In genomic region chr17:59565171-59565958, GRCh38 we compare ENCODE assay signal across 8 cellular contexts. TPM values are rescaled to one million over a fixed set of nuclear protein-coding genes. Genes with fewer than 3 reads are reported as not detected.
DNase-seq lines count a peak whose midpoint lies in the region; ATAC-seq and TF ChIP-seq lines count a peak whose summit lies in the region.

A gene with protein sequence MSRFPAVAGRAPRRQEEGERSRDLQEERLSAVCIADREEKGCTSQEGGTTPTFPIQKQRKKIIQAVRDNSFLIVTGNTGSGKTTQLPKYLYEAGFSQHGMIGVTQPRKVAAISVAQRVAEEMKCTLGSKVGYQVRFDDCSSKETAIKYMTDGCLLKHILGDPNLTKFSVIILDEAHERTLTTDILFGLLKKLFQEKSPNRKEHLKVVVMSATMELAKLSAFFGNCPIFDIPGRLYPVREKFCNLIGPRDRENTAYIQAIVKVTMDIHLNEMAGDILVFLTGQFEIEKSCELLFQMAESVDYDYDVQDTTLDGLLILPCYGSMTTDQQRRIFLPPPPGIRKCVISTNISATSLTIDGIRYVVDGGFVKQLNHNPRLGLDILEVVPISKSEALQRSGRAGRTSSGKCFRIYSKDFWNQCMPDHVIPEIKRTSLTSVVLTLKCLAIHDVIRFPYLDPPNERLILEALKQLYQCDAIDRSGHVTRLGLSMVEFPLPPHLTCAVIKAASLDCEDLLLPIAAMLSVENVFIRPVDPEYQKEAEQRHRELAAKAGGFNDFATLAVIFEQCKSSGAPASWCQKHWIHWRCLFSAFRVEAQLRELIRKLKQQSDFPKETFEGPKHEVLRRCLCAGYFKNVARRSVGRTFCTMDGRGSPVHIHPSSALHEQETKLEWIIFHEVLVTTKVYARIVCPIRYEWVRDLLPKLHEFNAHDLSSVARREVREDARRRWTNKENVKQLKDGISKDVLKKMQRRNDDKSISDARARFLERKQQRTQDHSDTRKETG (plus strand): TSS chr17:59565610. CDS start chr17:59565672, 62 bp downstream.

- peaks cover 0 to 1% (median 0%) of the 10 kb centered on the region in 4 donors for H3K36me3 ChIP-seq in upper lobe of left lung

- TF ChIP-seq EP300 in upper lobe of left lung (IDR thresholded peaks at IDR 0.05): peak in 2 of 4 donors; percentile 24 to 78

- TF ChIP-seq POLR2A in upper lobe of left lung (IDR thresholded peaks at IDR 0.05): peak in 2 of 4 donors; percentile 69 to 72

- no peak for TF ChIP-seq CTCF in GM12864 (IDR thresholded peaks at IDR 0.05; ENCODE audit: low read depth, low read length, missing control alignments)
- TF ChIP-seq CTCF in upper lobe of left lung (IDR thresholded peaks at IDR 0.05): no peak

- peak within 1 kb of the TSS; percentile 73 to 93 (median 84) for H3K27ac ChIP-seq in upper lobe of left lung

- no peaks in the 10 kb centered on the region for H3K27me3 ChIP-seq in upper lobe of left lung

- H3K4me3 ChIP-seq in GM12864 (ENCODE audit: low read depth, low read length): peak within 1 kb of the TSS; percentile 76
- H3K4me3 ChIP-seq in upper lobe of left lung: peak within 1 kb of the TSS; percentile 77 to 99 (median 88)

- ATAC-seq in HG02840 (IDR thresholded peaks at IDR 0.05; ENCODE audit: low FRiP score, unreplicated experiment) (peak; percentile 86), left cardiac atrium (peak; percentile 99), upper lobe of left lung (ENCODE audit: low FRiP score in 2 of 2) (peak; percentile 97 to 99)

- WGBS in upper lobe of left lung, 2 donors: 11 to 31% methylated on average over 21 to 62 of the region's 62 CpGs

- H3K4me1 ChIP-seq in upper lobe of left lung: peaks cover 6 to 14% (median 12%) of the 10 kb centered on the region in 4 donors

- intact Hi-C loops in T-helper 1 cell treated with Interleukin-12 subunit alpha and Interleukin-12 subunit beta and Interleukin-4 antibody, amounts not matched to agents 30 ng/mL and 1 ng/mL, for 36 hours (cut with micrococcal nuclease): loop anchor here (1.0 to 10.0 kb wide), 10 partner anchors 54 to 1231 kb away; partner anchors contain the start of genes CLTC, GDPD1, PPM1D and PTRH2
- intact Hi-C loops in left cardiac atrium (cut with DNase I) (loop anchor here in 1 of 2 donors (5.0 to 10.0 kb wide), 2 partner anchors 52 to 251 kb away; partner anchors contain the start of gene CLTC), posterior vena cava (cut with DNase I) (no loop called here)

- peak; percentile 86 for DNase-seq in GM12864 (ENCODE audit: low read depth)
- DNase-seq in NCI-H1694 (lab: John Stamatoyannopoulos, UW): peak; percentile 90
- peak; percentile 96 for DNase-seq in amniotic epithelial cell (ENCODE audit: low read depth)
- peak; percentile 97 for DNase-seq in left cardiac atrium
- peak; percentile 98 for DNase-seq in posterior vena cava (ENCODE audit: low spot score)
- peak; percentile 94 to 97 for DNase-seq in upper lobe of left lung

- H3K9me3 ChIP-seq in upper lobe of left lung: no peaks in the 10 kb centered on the region

RNA-seq across cellular contexts. Expression of the gene that starts here (rescaled TPM):
- total RNA-seq in T-helper 1 cell treated with Interleukin-12 subunit alpha and Interleukin-12 subunit beta and Interleukin-4 antibody, amounts not matched to agents 30 ng/mL and 1 ng/mL, for 36 hours: 17.2 and 17.8 TPM in 2 replicates
- total RNA-seq in left cardiac atrium: 10 to 100 TPM; 15.0 to 16.5 TPM
- 10 to 100 TPM; 24.7 to 26.8 TPM for total RNA-seq in posterior vena cava
- 10 to 100 TPM; 11.8 to 63.2 (median 21.0) TPM for total RNA-seq in upper lobe of left lung

Comparison
In these comparisons a context has a peak if more than half of its experiments do, and no peak if none do; other contexts are left out.
1. Peak in every context shown above with its lines: DNase-seq, ATAC-seq, H3K4me3 ChIP-seq and H3K27ac ChIP-seq.